ENCODE assay signal across 1 cellular context in genomic region chr3:46932455-46933225, GRCh38.
TF ChIP-seq lines count a peak whose summit lies in the region.

No MANE protein-coding gene starts in this region.

TF ChIP-seq in endothelial cell of umbilical vein, 7 proteins besides CTCF, POLR2A, EP300 and RAD21:
- TF ChIP-seq MAX (IDR thresholded peaks at IDR 0.05; ENCODE audit: insufficient read depth, insufficient read length) (no peak), MYC (IDR thresholded peaks at IDR 0.05; ENCODE audit: low read depth, low read length) (no peak), POLR2AphosphoS5 (IDR thresholded peaks at IDR 0.05; ENCODE audit: insufficient read depth, low read depth, low read length) (no peak)
